In genomic region chr12:124914392-124915248, GRCh38 we compare ENCODE assay signal across 7 cellular contexts. TPM values are rescaled to one million over a fixed set of nuclear protein-coding genes. Genes with fewer than 3 reads are reported as not detected.
DNase-seq lines count a peak whose midpoint lies in the region; ATAC-seq lines count a peak whose summit lies in the region.

Gene UBC, minus strand, starts transcription at chr12:124914650. Its CDS starts 879 bp downstream, at chr12:124913771.

- no peak within 1 kb of the TSS for H3K23ac ChIP-seq in mesendoderm (ENCODE audit: low read length)

- H3K4me1 ChIP-seq in mesendoderm (ENCODE audit: control insufficient read depth, low read depth, low read length) = peaks cover 13% of the 10 kb centered on the region

- peaks cover 28% of the 10 kb centered on the region for H3K79me2 ChIP-seq in mesendoderm (ENCODE audit: control insufficient read depth, insufficient read depth, low read length)

- H3K56ac ChIP-seq in mesendoderm (ENCODE audit: low read length) = peak within 1 kb of the TSS; percentile 96

- H3K4me3 ChIP-seq in mesendoderm (ENCODE audit: low read length) = peak within 1 kb of the TSS; percentile 68

- H3K4ac ChIP-seq in mesendoderm (ENCODE audit: low read depth, low read length) = peak within 1 kb of the TSS; percentile 82

- peak within 1 kb of the TSS; percentile 80 for H2AK5ac ChIP-seq in mesendoderm (ENCODE audit: low read length)

- H4K8ac ChIP-seq in mesendoderm (ENCODE audit: low read depth, low read length) = peak within 1 kb of the TSS; percentile 67

- no peaks in the 10 kb centered on the region for H3K27me3 ChIP-seq in mesendoderm (ENCODE audit: insufficient read depth, low read length, poor library complexity)

- H3K27ac ChIP-seq in mesendoderm (ENCODE audit: low read depth, low read length) = peak within 1 kb of the TSS; percentile 88

- H2BK120ac ChIP-seq in mesendoderm (ENCODE audit: low read depth, low read length) = peak within 1 kb of the TSS; percentile 97

- peak within 1 kb of the TSS; percentile 100 for H2BK5ac ChIP-seq in mesendoderm (ENCODE audit: low read length)

- peak within 1 kb of the TSS; percentile 99 for H3K18ac ChIP-seq in mesendoderm (ENCODE audit: low read length)

- peak within 1 kb of the TSS; percentile 97 for H3K4me2 ChIP-seq in mesendoderm (ENCODE audit: low read length)

- peak; percentile 88 for DNase-seq in activated CD4-positive, alpha-beta T cell treated with anti-CD3 and anti-CD28 coated beads, Interleukin-2, amount 50 U/mL, for 1 hour
- DNase-seq in effector CD4-positive, alpha-beta T cell = peak; percentile 90
- DNase-seq in mesendoderm (peak; percentile 94), SIG-M5 treated with dmso at 0.1 percent for 504 hours (lab: John Stamatoyannopoulos, UW; ENCODE audit: unreplicated experiment) (no peak)
- DNase-seq in stimulated activated CD8-positive, alpha-beta memory T cell treated with anti-CD3 and anti-CD28 coated beads, Interleukin-15, amount 100 ng/mL, for 24 hours (ENCODE audit: low read depth) = peak; percentile 79

- peak within 1 kb of the TSS; percentile 89 for H3K9ac ChIP-seq in mesendoderm (ENCODE audit: low read length)

- ATAC-seq in GM19035 (IDR thresholded peaks at IDR 0.05; ENCODE audit: unreplicated experiment) (peak; percentile 35), HG03460 (IDR thresholded peaks at IDR 0.05; ENCODE audit: unreplicated experiment) (peak; percentile 28)

- H3K36me3 ChIP-seq in mesendoderm (ENCODE audit: control insufficient read depth, insufficient read depth, low read length) = peaks cover 14% of the 10 kb centered on the region

- peak within 1 kb of the TSS; percentile 9 for H2BK15ac ChIP-seq in mesendoderm (replicated peaks; ENCODE audit: low read depth)

- H3K79me1 ChIP-seq in mesendoderm (ENCODE audit: low read length) = peaks cover 6% of the 10 kb centered on the region

- peak within 1 kb of the TSS; percentile 17 for H4K5ac ChIP-seq in mesendoderm (ENCODE audit: low read length)

- no CpG with 5 or more reads among the region's 85 CpGs for WGBS in mesendoderm (ENCODE audit: extremely low coverage, insufficient coverage, low lambda C conversion rate)

RNA-seq across cellular contexts. Expression of gene UBC, which starts in this region (rescaled TPM):
- 737 TPM for polyA plus RNA-seq in mesendoderm (2013, experiment 1 of 2)
- polyA plus RNA-seq in mesendoderm (2013, experiment 2 of 2) = 751 TPM
